Comparison of ENCODE assay signal across 1 cellular context in genomic region chr19:7919681-7920519, GRCh38.
TF ChIP-seq lines count a peak whose summit lies in the region.

A gene with protein sequence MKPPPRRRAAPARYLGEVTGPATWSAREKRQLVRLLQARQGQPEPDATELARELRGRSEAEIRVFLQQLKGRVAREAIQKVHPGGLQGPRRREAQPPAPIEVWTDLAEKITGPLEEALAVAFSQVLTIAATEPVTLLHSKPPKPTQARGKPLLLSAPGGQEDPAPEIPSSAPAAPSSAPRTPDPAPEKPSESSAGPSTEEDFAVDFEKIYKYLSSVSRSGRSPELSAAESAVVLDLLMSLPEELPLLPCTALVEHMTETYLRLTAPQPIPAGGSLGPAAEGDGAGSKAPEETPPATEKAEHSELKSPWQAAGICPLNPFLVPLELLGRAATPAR (plus strand): TSS chr19:7920338. CDS start chr19:7920367, 29 bp downstream.

TF ChIP-seq in HepG2, 621 proteins besides CTCF, POLR2A, EP300 and RAD21 (continued from another document):
- TF ChIP-seq YEATS2 (CRISPR knock-in tag; IDR thresholded peaks at IDR 0.05; ENCODE audit: borderline replicate concordance) (peak; percentile 85), CREBL2 (CRISPR knock-in tag; IDR thresholded peaks at IDR 0.05; ENCODE audit: borderline replicate concordance) (no peak), MAX (IDR thresholded peaks at IDR 0.05) (peak; percentile 19; the same call in 1 of the 2 replicates), THYN1 (CRISPR knock-in tag; IDR thresholded peaks at IDR 0.05; ENCODE audit: borderline replicate concordance, low read depth) (no peak), ZNF30 (CRISPR knock-in tag; IDR thresholded peaks at IDR 0.05) (no peak), ZNF230 (CRISPR knock-in tag; IDR thresholded peaks at IDR 0.05) (peak; percentile 67; the same call in 1 of the 2 replicates), ZNF430 (CRISPR knock-in tag; IDR thresholded peaks at IDR 0.05) (peak; percentile 77; the same call in 1 of the 2 replicates), POLR2G (IDR thresholded peaks at IDR 0.05; ENCODE audit: low read depth, low read length) (peak; percentile 76), ZBTB1 (CRISPR knock-in tag; IDR thresholded peaks at IDR 0.05; ENCODE audit: borderline replicate concordance) (no peak), MED8 (CRISPR knock-in tag; IDR thresholded peaks at IDR 0.05; ENCODE audit: insufficient replicate concordance) (no peak), ZNF740 (CRISPR knock-in tag; IDR thresholded peaks at IDR 0.05) (no peak), ZFP90 (CRISPR knock-in tag; IDR thresholded peaks at IDR 0.05; ENCODE audit: borderline replicate concordance) (peak; percentile 59; the same call in 1 of the 2 replicates), BRD4 (CRISPR knock-in tag; IDR thresholded peaks at IDR 0.05) (no peak), IRX3 (CRISPR knock-in tag; IDR thresholded peaks at IDR 0.05; ENCODE audit: borderline replicate concordance, low read depth) (no peak), ZNF552 (CRISPR knock-in tag; IDR thresholded peaks at IDR 0.05; ENCODE audit: borderline replicate concordance) (peak; percentile 47; the same call in 1 of the 2 replicates), STAT5B (CRISPR knock-in tag; IDR thresholded peaks at IDR 0.05) (no peak)
